Comparison of ENCODE assay signal across 18 cellular contexts in genomic region chr12:116448165-116448756, GRCh38.
"Had no signal": no experiment of that assay in that cellular context is flagged by ENCODE, and none has a peak within 500 bp of the region (broad histone marks: within the 10 kb centered on the region; RNA-seq: fewer than 3 reads in every experiment).

No MANE protein-coding gene starts in this region.

- DNase-seq: dorsolateral prefrontal cortex; effector memory CD4-positive, alpha-beta T cell; gastrocnemius medialis; glutamatergic neuron; kidney; mammary epithelial cell; naive thymus-derived CD8-positive, alpha-beta T cell; stimulated activated CD4-positive, alpha-beta T cell treated with anti-CD3 and anti-CD28 coated beads, Interleukin-4, amount 100 ng/mL, for 24 hours; tibial artery; upper lobe of left lung; uterus had no signal

- H3K9me3 ChIP-seq: esophagus muscularis mucosa, gastrocnemius medialis, right atrium auricular region, tibial artery, upper lobe of left lung, uterus had no signal

- H3K27me3 Mint-ChIP-seq: naive thymus-derived CD8-positive, alpha-beta T cell; stimulated activated memory B cell treated with anti-CD40 and anti-IgM and Interleukin-4, amounts not matched to agents 10 μg/mL and 1 μg/mL and 100 μg/mL, for 72 hours; stimulated activated naive CD8-positive, alpha-beta T cell treated with anti-CD3 and anti-CD28 coated beads, Interleukin-15, Interleukin-2, amounts not matched to agents 100 ng/mL and 50 ng/mL, for 24 hours had no signal

- H3K27me3 ChIP-seq: dorsolateral prefrontal cortex, esophagus muscularis mucosa, gastrocnemius medialis, right atrium auricular region, tibial artery, upper lobe of left lung, uterus had no signal

- H3K4me3 Mint-ChIP-seq: naive thymus-derived CD8-positive, alpha-beta T cell; neural crest cell; stimulated activated memory B cell treated with anti-CD40 and anti-IgM and Interleukin-4, amounts not matched to agents 10 μg/mL and 1 μg/mL and 100 μg/mL, for 72 hours; stimulated activated naive CD8-positive, alpha-beta T cell treated with anti-CD3 and anti-CD28 coated beads, Interleukin-15, Interleukin-2, amounts not matched to agents 100 ng/mL and 50 ng/mL, for 24 hours had no signal

- H3K27ac Mint-ChIP-seq: stimulated activated memory B cell treated with anti-CD40 and anti-IgM and Interleukin-4, amounts not matched to agents 10 μg/mL and 1 μg/mL and 100 μg/mL, for 72 hours; stimulated activated naive CD8-positive, alpha-beta T cell treated with anti-CD3 and anti-CD28 coated beads, Interleukin-15, Interleukin-2, amounts not matched to agents 100 ng/mL and 50 ng/mL, for 24 hours had no signal

- H3K36me3 Mint-ChIP-seq: naive thymus-derived CD8-positive, alpha-beta T cell; stimulated activated memory B cell treated with anti-CD40 and anti-IgM and Interleukin-4, amounts not matched to agents 10 μg/mL and 1 μg/mL and 100 μg/mL, for 72 hours had no signal

- H3K9me3 Mint-ChIP-seq: naive thymus-derived CD8-positive, alpha-beta T cell; neural crest cell; stimulated activated naive CD8-positive, alpha-beta T cell treated with anti-CD3 and anti-CD28 coated beads, Interleukin-15, Interleukin-2, amounts not matched to agents 100 ng/mL and 50 ng/mL, for 24 hours had no signal

- FAIRE-seq: kidney had no signal

- H3K36me3 ChIP-seq: esophagus muscularis mucosa, gastrocnemius medialis, right atrium auricular region, tibial artery, upper lobe of left lung, uterus had no signal

- ATAC-seq: gastrocnemius medialis; naive thymus-derived CD8-positive, alpha-beta T cell; stimulated activated memory B cell treated with anti-CD40 and anti-IgM and Interleukin-4, amounts not matched to agents 10 μg/mL and 1 μg/mL and 100 μg/mL, for 72 hours had no signal

- H3K4me3 ChIP-seq: coronary artery, dorsolateral prefrontal cortex, esophagus muscularis mucosa, gastrocnemius medialis, right atrium auricular region, tibial artery, upper lobe of left lung, uterus had no signal

- H3K4me1 ChIP-seq: esophagus muscularis mucosa, gastrocnemius medialis, right atrium auricular region, tibial artery, upper lobe of left lung, uterus had no signal

- H3K27ac ChIP-seq: coronary artery, dorsolateral prefrontal cortex, epithelial cell of prostate, esophagus muscularis mucosa, gastrocnemius medialis, right atrium auricular region, tibial artery, upper lobe of left lung, uterus had no signal
